ENCODE assay signal across 14 cellular contexts in the genomic region with DNA sequence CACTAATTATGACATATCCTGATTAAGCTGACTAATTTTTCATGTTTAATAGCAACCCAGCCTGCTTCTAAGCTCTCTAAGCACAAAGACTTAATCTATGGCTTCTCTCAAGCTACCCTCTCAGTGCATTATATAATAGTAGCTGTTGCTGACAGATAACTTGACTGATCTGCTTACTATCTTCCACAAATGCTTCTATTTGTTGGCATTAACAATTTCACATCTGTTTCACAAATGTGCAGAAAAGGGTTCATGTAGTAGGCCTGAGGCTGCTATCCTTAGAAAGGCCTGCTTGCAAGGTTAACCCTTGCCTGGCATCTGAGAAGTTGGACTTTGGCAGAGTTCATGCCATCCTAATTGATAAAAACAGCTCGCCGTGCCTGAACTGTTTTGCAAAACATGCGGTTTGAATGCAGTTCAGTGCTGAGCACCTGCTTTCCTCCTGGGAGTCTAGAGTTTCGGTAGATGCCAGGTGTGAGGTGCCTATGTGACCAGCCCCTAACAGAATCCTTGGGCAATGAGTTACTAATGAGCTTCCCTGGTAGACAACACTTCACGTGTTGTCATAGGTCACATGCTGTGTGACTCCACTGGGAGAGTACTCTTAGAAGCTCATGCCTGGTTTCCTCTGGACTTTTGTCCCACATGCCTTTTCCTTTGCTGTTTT.
DNase-seq lines count a peak whose midpoint lies in the region; ATAC-seq and TF ChIP-seq lines count a peak whose summit lies in the region.
"Had no signal": no experiment of that assay in that cellular context is flagged by ENCODE, and none has a peak within 500 bp of the region (broad histone marks: within the 10 kb centered on the region; RNA-seq: fewer than 3 reads in every experiment).

No MANE protein-coding gene starts in this region.

- H3K4me1 ChIP-seq in OCI-LY3 (ENCODE audit: low read length), result peaks cover 20% of the 10 kb centered on the region
- no peaks in the 10 kb centered on the region for H3K4me1 ChIP-seq in endodermal cell (ENCODE audit: control insufficient read depth, insufficient read depth, low read length)
- no peaks in the 10 kb centered on the region for H3K4me1 ChIP-seq in tibial nerve
- H3K4me1 ChIP-seq: gastroesophageal sphincter had no signal

- no peak overlapping the region for H3K4me3 Mint-ChIP-seq in endodermal cell

- TF ChIP-seq POLR2A in GM18505 (IDR thresholded peaks at IDR 0.05; ENCODE audit: borderline replicate concordance, extremely low read depth, insufficient read depth, insufficient read length), result no peak
- TF ChIP-seq POLR2A in tibial nerve (IDR thresholded peaks at IDR 0.05), result no peak

- TF ChIP-seq EP300 in tibial nerve (IDR thresholded peaks at IDR 0.05), result no peak

- H3K4me3 ChIP-seq in OCI-LY3 (ENCODE audit: low read length) (no peak overlapping the region), endodermal cell (ENCODE audit: low read length) (no peak overlapping the region), tibial nerve (no peak overlapping the region)
- H3K4me3 ChIP-seq: gastroesophageal sphincter, lung had no signal

- no peak for TF ChIP-seq CTCF in OCI-LY3 (IDR thresholded peaks at IDR 0.05; ENCODE audit: low read depth, low read length)
- no peak for TF ChIP-seq CTCF in endodermal cell (conservative IDR thresholded peaks at IDR 0.05)
- TF ChIP-seq CTCF in tibial nerve (IDR thresholded peaks at IDR 0.05), result no peak

- H3K27ac Mint-ChIP-seq in endodermal cell, result no peak overlapping the region
- H3K27ac Mint-ChIP-seq: progenitor cell of endocrine pancreas had no signal

- H3K27me3 ChIP-seq in OCI-LY3 (ENCODE audit: low read depth, low read length) (no peaks in the 10 kb centered on the region), endodermal cell (ENCODE audit: control insufficient read depth, insufficient read depth, low read length, poor library complexity, severe bottlenecking) (no peaks in the 10 kb centered on the region), tibial nerve (no peaks in the 10 kb centered on the region)
- H3K27me3 ChIP-seq: BE2C, gastroesophageal sphincter had no signal

- ATAC-seq in GM18505 (IDR thresholded peaks at IDR 0.05; ENCODE audit: unreplicated experiment) (peak; percentile 71), GM21447 (IDR thresholded peaks at IDR 0.05; ENCODE audit: unreplicated experiment) (peak; percentile 93), HG03196 (IDR thresholded peaks at IDR 0.05; ENCODE audit: unreplicated experiment) (peak; percentile 75)
- ATAC-seq: gastroesophageal sphincter, PC-3 had no signal

- no peaks in the 10 kb centered on the region for H3K9me3 ChIP-seq in OCI-LY3 (ENCODE audit: insufficient read depth, low read length)
- no peaks in the 10 kb centered on the region for H3K9me3 ChIP-seq in endodermal cell (ENCODE audit: control insufficient read depth, low read length)
- peaks cover 0 to 11% (median 0%) of the 10 kb centered on the region in 4 donors for H3K9me3 ChIP-seq in tibial nerve
- H3K9me3 ChIP-seq: BE2C had no signal

- peaks cover 9% of the 10 kb centered on the region; the same call in 1 of the 2 replicates for H4K20me1 ChIP-seq in OCI-LY3 (ENCODE audit: insufficient read depth, low read length)

- WGBS in endodermal cell (ENCODE audit: insufficient coverage in 1 of 2, insufficient read length in 1 of 2), 2 experiments, result 89 to 95% methylated on average over 5 of the region's 5 CpGs
- WGBS in tibial nerve, 2 donors, result 90 to 91% methylated on average over 5 of the region's 5 CpGs

- peaks cover 8% of the 10 kb centered on the region for H3K4me1 Mint-ChIP-seq in endodermal cell

- H3K36me3 Mint-ChIP-seq in endodermal cell (ENCODE audit: low read depth), result peaks cover 44% of the 10 kb centered on the region

- peaks cover 35% of the 10 kb centered on the region for H3K36me3 ChIP-seq in OCI-LY3 (replicated peaks; ENCODE audit: low read depth, low read length)
- H3K36me3 ChIP-seq in endodermal cell (ENCODE audit: control insufficient read depth, insufficient read depth, low read length), result peaks cover 61% of the 10 kb centered on the region
- H3K36me3 ChIP-seq in tibial nerve, result peaks cover 0 to 93% (median 15%) of the 10 kb centered on the region in 3 donors

- H3K27ac ChIP-seq in OCI-LY3 (ENCODE audit: low read length) (no peak overlapping the region), endodermal cell (ENCODE audit: low read depth, low read length) (no peak overlapping the region), tibial nerve (no peak overlapping the region)
- H3K27ac ChIP-seq: gastroesophageal sphincter, WERI-Rb-1 had no signal

- peak overlapping the region; percentile 31 for H3K4me2 ChIP-seq in OCI-LY3 (ENCODE audit: low read length)

- DNase-seq in endodermal cell, result no peak
- no peak for DNase-seq in tibial nerve (ENCODE audit: low spot score in 2 of 2)
- DNase-seq in kidney glomerular epithelial cell (lab: John Stamatoyannopoulos, UW), result no peak
- no peak for DNase-seq in NCI-H1092 (lab: John Stamatoyannopoulos, UW)
- DNase-seq: BE2C, PC-3, WERI-Rb-1 had no signal

- H3K9me3 Mint-ChIP-seq in endodermal cell, result no peaks in the 10 kb centered on the region

- H3K9ac ChIP-seq in OCI-LY3 (ENCODE audit: low read length) (no peak overlapping the region), endodermal cell (ENCODE audit: extremely low read depth, low read length, poor library complexity, severe bottlenecking) (no peak overlapping the region)

- H2AFZ ChIP-seq in OCI-LY3 (ENCODE audit: low read depth, low read length), result no peak overlapping the region

- no peaks in the 10 kb centered on the region for H3K27me3 Mint-ChIP-seq in endodermal cell (ENCODE audit: insufficient read depth)
- H3K27me3 Mint-ChIP-seq: progenitor cell of endocrine pancreas had no signal

- H3K79me2 ChIP-seq in OCI-LY3 (ENCODE audit: low read length), result no peaks in the 10 kb centered on the region
